In the genomic region with DNA sequence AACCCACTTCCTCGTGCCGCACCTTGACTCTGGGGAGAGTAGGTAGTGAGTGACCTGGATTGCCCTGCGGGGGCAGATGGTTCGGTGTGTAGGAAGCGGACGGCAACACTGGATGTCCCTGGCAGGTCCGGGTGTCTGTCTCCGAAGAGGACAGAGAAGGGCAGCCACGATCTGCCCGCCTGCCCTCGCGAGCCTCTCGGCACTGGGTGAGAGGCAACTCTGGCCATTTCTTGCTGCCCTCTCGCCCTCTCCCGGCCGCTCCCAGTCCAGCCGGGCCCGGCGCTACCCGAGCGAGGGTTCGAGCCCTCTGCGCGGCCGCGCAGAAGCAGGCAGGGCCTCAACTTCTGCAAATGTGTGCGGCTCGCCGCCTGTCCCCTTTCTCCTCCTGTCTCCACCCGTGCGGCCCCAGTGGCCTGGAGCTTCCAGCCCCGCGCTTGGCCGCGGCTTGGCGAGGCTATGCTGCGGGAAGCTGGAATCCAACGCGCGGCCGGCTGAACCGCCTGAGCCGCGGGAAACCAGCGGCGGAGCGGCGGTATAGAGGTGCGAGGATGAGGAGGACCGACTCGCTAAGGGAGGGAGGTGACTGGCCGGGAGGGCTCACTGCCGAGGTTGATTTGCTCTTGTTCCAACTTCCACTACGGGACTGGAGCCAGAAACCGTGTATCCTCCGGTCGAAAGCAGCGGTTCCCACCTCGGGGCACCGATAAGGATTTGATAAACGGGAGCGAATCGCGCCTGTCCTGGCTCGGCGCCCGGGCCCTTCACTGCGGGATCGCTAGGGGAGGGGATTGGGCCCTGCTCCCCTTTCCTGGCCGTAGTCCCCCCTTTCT, we compare ENCODE assay signal across 8 cellular contexts. TPM values are rescaled to one million over a fixed set of nuclear protein-coding genes. Genes with fewer than 3 reads are reported as not detected.
DNase-seq lines count a peak whose midpoint lies in the region; ATAC-seq, FAIRE-seq and TF ChIP-seq lines count a peak whose summit lies in the region.

No MANE protein-coding gene starts in this region.

- no peak overlapping the region for H3K4ac ChIP-seq in H1 (replicated peaks; ENCODE audit: insufficient read length, low read depth, low read length)

- H3K36me3 ChIP-seq in H1 (ENCODE audit: control insufficient read depth in 2 of 4, insufficient read depth in 4 of 4, low read length in 3 of 4) = no peaks in the 10 kb centered on the region; a peak in 1 of 8 replicates
- H3K36me3 ChIP-seq in testis (ENCODE audit: low read depth, missing control alignments) = no peaks in the 10 kb centered on the region

- no peak overlapping the region for H3K56ac ChIP-seq in H1 (replicated peaks; ENCODE audit: insufficient read length, low read depth, low read length)

- TF ChIP-seq POLR2A in H1 (IDR thresholded peaks at IDR 0.05; ENCODE audit: control extremely low read depth in 1 of 2, low read depth in 2 of 2, low read length in 2 of 2) = no peak
- TF ChIP-seq POLR2A in testis (IDR thresholded peaks at IDR 0.05) = no peak

- peaks cover 5 to 12% of the 10 kb centered on the region in 2 experiments for H4K20me1 ChIP-seq in H1 (replicated peaks in 1 of 2; ENCODE audit: control insufficient read depth in 1 of 2, insufficient read depth in 2 of 2, low read length in 2 of 2)

- no peak overlapping the region for H2BK20ac ChIP-seq in H1 (ENCODE audit: low read length)

- H3K4me3 ChIP-seq in H1 (ENCODE audit: extremely low read depth in 1 of 4, insufficient read depth in 2 of 4, low read depth in 3 of 4, low read length in 4 of 4) (peak overlapping the region; percentile 42 to 70 (median 54); a peak in 7 of 8 replicates), testis (peak overlapping the region; percentile 78 to 90)

- H3K4me3 Mint-ChIP-seq in CD14-positive monocyte = peak overlapping the region; percentile 88 to 98
- H3K4me3 Mint-ChIP-seq in activated B cell treated with CpG ODN at 0.5 μM for 24 hours = peak overlapping the region; percentile 91

- peaks cover 43 to 69% (median 61%) of the 10 kb centered on the region in 4 experiments for H3K27me3 ChIP-seq in H1 (replicated peaks in 1 of 4; ENCODE audit: control insufficient read depth in 3 of 4, extremely low read depth in 1 of 4, insufficient read depth in 3 of 4, low read length in 3 of 4)
- H3K27me3 ChIP-seq in testis = no peaks in the 10 kb centered on the region

- peak; percentile 37 to 46; a peak in 3 of 4 replicates for TF ChIP-seq RAD21 in H1 (IDR thresholded peaks at IDR 0.05 in 1 of 2, conservative IDR thresholded peaks at IDR 0.05 in 1 of 2; ENCODE audit: low read depth in 2 of 2, low read length in 2 of 2)

- H2BK12ac ChIP-seq in H1 (ENCODE audit: low read depth, low read length) = no peak overlapping the region

- H3K27ac ChIP-seq in H1 (ENCODE audit: low read depth, low read length) (no peak overlapping the region), testis (peak overlapping the region; percentile 91 to 92)

- H3K27ac Mint-ChIP-seq in CD14-positive monocyte (peak overlapping the region in 2 of 7 donors; percentile 42 to 59), activated B cell treated with CpG ODN at 0.5 μM for 24 hours (no peak overlapping the region)

- CTCF ChIA-PET in activated B cell treated with CpG ODN at 0.5 μM for 24 hours (lab: Charles Lee) (interaction anchor here (0.6 kb wide), 1 partner anchor 236 kb away, joined by 3 read pairs; no protein-coding TSS in a partner anchor), H1 (lab: Charles Lee; ENCODE audit: partially characterized antibody) (interaction anchor here (0.6 to 2.0 kb wide), 7 partner anchors 9 to 236 kb away, joined by 3 to 7 read pairs (median 4); no protein-coding TSS in a partner anchor)

- POLR2A ChIA-PET in activated B cell treated with CpG ODN at 0.5 μM for 24 hours (lab: Charles Lee) = no interaction called here
- POLR2A ChIA-PET in H1 (lab: Charles Lee; ENCODE audit: partially characterized antibody) = no interaction called here

- DNase-seq in CD14-positive monocyte (ENCODE audit: low spot score) = no peak
- DNase-seq in HK-2 (ENCODE audit: unreplicated experiment) = peak; percentile 57
- DNase-seq in activated B cell treated with CpG ODN at 0.5 μM for 24 hours = peak; percentile 34
- peak in 1 of 2 experiments; percentile 75 for DNase-seq in H1 (ENCODE audit: low read depth in 1 of 2, low spot score in 2 of 2)
- peak; percentile 40 for DNase-seq in medulla oblongata (ENCODE audit: extremely low spot score)
- peak; percentile 80 for DNase-seq in testis

- H2BK5ac ChIP-seq in H1 (ENCODE audit: low read depth, low read length) = no peak overlapping the region

- no peak for TF ChIP-seq EP300 in H1 (IDR thresholded peaks at IDR 0.05; ENCODE audit: borderline replicate concordance in 1 of 2, low read depth in 2 of 2, low read length in 2 of 2)

- peaks cover 76 to 88% (median 79%) of the 10 kb centered on the region in 3 donors for H3K27me3 Mint-ChIP-seq in CD14-positive monocyte (ENCODE audit: low read depth in 3 of 3)
- H3K27me3 Mint-ChIP-seq in activated B cell treated with CpG ODN at 0.5 μM for 24 hours = peaks cover 57% of the 10 kb centered on the region

- peak overlapping the region; percentile 46; the same call in 1 of the 2 replicates for H2BK15ac ChIP-seq in H1 (ENCODE audit: low read length)

- H2AK5ac ChIP-seq in H1 (ENCODE audit: low read depth, low read length) = no peak overlapping the region

- H3K4me1 Mint-ChIP-seq in CD14-positive monocyte (peaks cover 38% of the 10 kb centered on the region), activated B cell treated with CpG ODN at 0.5 μM for 24 hours (peaks cover 24% of the 10 kb centered on the region)

- 4% methylated on average over 64 of the region's 70 CpGs; no CpG with 5 or more reads in 1 of the 2 experiments for WGBS in H1 (ENCODE audit: extremely low coverage in 1 of 2, insufficient coverage in 1 of 2, insufficient read length in 1 of 2, insufficient replicate concordance in 2 of 2, low coverage in 1 of 2, low lambda C conversion rate in 2 of 2, missing lambda C conversion rate in 1 of 2), 2 experiments
- 0% methylated on average over 70 of the region's 70 CpGs; no CpG with 5 or more reads in 1 of the 2 donors for WGBS in testis, 2 donors

- no peaks in the 10 kb centered on the region for H3K9me3 ChIP-seq in H1 (ENCODE audit: insufficient read depth in 2 of 2, low read depth in 1 of 2, low read length in 1 of 2)
- no peaks in the 10 kb centered on the region for H3K9me3 ChIP-seq in testis

- no peak overlapping the region for H3K23ac ChIP-seq in H1 (ENCODE audit: insufficient read length)

- ATAC-seq in activated B cell treated with CpG ODN at 0.5 μM for 24 hours (ENCODE audit: low read depth) (no peak), GM21515 (IDR thresholded peaks at IDR 0.05; ENCODE audit: unreplicated experiment) (no peak), HG03097 (IDR thresholded peaks at IDR 0.05; ENCODE audit: low FRiP score, unreplicated experiment) (no peak)

- peaks cover 28% of the 10 kb centered on the region for H3K23me2 ChIP-seq in H1 (ENCODE audit: low read depth, low read length)

- H4K8ac ChIP-seq in H1 (ENCODE audit: extremely low read depth, insufficient read depth, low read length) = peak overlapping the region; percentile 76; the same call in 1 of the 2 replicates

- H4K91ac ChIP-seq in H1 (replicated peaks; ENCODE audit: insufficient read length, low read length) = no peak overlapping the region

- no peak overlapping the region for H4K5ac ChIP-seq in H1 (ENCODE audit: insufficient read length, low read depth, low read length)

- no peak for FAIRE-seq in H1 (lab: Jason Lieb, UNC)

- peak overlapping the region; percentile 87 to 90 for H3K4me2 ChIP-seq in H1 (ENCODE audit: insufficient read depth in 1 of 2, low read depth in 2 of 2, low read length in 2 of 2)

- H3K36me3 Mint-ChIP-seq in CD14-positive monocyte (peaks cover 8 to 12% of the 10 kb centered on the region in 2 donors), activated B cell treated with CpG ODN at 0.5 μM for 24 hours (ENCODE audit: low read depth) (peaks cover 4% of the 10 kb centered on the region)

- intact Hi-C loops in CD14-positive monocyte (cut with micrococcal nuclease) (loop anchor here in 1 of 2 donors (5.0 to 10.0 kb wide), 2 partner anchors 71 to 214 kb away; no protein-coding TSS in a partner anchor), activated B cell treated with CpG ODN at 0.5 μM for 24 hours (cut with micrococcal nuclease) (loop anchor here (5.0 kb wide), 1 partner anchor 686 kb away; the partner anchor contains the start of gene SRBD1), testis (cut with DNase I; ENCODE audit: low total_unique reads) (no loop called here)

- H3K4me1 ChIP-seq in H1 (replicated peaks in 1 of 4; ENCODE audit: control insufficient read depth in 3 of 4, insufficient read depth in 4 of 4, low read length in 3 of 4) (peaks cover 6 to 24% (median 11%) of the 10 kb centered on the region in 4 experiments; a peak in 6 of 7 replicates), testis (peaks cover 11% of the 10 kb centered on the region)

- peaks cover 0 to 17% (median 8%) of the 10 kb centered on the region in 7 donors for H3K9me3 Mint-ChIP-seq in CD14-positive monocyte
- H3K9me3 Mint-ChIP-seq in activated B cell treated with CpG ODN at 0.5 μM for 24 hours = no peaks in the 10 kb centered on the region

- no peak overlapping the region for H2AFZ ChIP-seq in H1 (ENCODE audit: low read length)

- no peaks in the 10 kb centered on the region for H3K79me1 ChIP-seq in H1 (ENCODE audit: low read depth, low read length)

- no peaks in the 10 kb centered on the region for H3K79me2 ChIP-seq in H1 (ENCODE audit: control insufficient read depth in 1 of 2, insufficient read depth in 2 of 2, low read length in 2 of 2)

- no peak overlapping the region; the same call in 1 of the 2 replicates for H3K18ac ChIP-seq in H1 (ENCODE audit: extremely low read depth, low read length)

- no peak overlapping the region for H3K9ac ChIP-seq in H1 (replicated peaks in 1 of 4; ENCODE audit: extremely low read depth in 1 of 4, low read depth in 3 of 4, low read length in 3 of 4)

- no peak overlapping the region for H3K14ac ChIP-seq in H1 (ENCODE audit: insufficient read length)

- H2BK120ac ChIP-seq in H1 (replicated peaks; ENCODE audit: low read depth, low read length) = no peak overlapping the region

- TF ChIP-seq CTCF in CD14-positive monocyte (IDR thresholded peaks at IDR 0.05) (peak; percentile 17), activated B cell treated with CpG ODN at 0.5 μM for 24 hours (IDR thresholded peaks at IDR 0.05) (no peak), H1 (IDR thresholded peaks at IDR 0.05; ENCODE audit: control extremely low read depth in 1 of 3, insufficient read depth in 1 of 3, low read depth in 1 of 3, low read length in 3 of 3) (peak; percentile 16 to 39 (median 30); a peak in 2 of 4 replicates), testis (IDR thresholded peaks at IDR 0.05) (no peak)

RNA-seq across cellular contexts. Expression of gene EPAS1, which starts 1.5 kb away (rescaled TPM):
- polyA plus RNA-seq in CD14-positive monocyte (under 1 TPM; 0.11 to 0.88 TPM), H1 (2011; rRNA removed) (1.8 and 2.0 TPM in 2 replicates), testis (ENCODE audit: insufficient read depth, low read depth, low replicate concordance) (93.9 TPM)
- total RNA-seq in activated B cell treated with CpG ODN at 0.5 μM for 24 hours (0.05 and 0.47 TPM in 2 replicates), testis (100 to 1,000 TPM; 142 to 158 TPM)
- total RNA-seq in H1 (2021; fragmentation: NEBNext Ultra II Directional; extraction: Animal tissue kit (Norgen Biotek cat#: 25700)) = 3.7 and 4.9 TPM in 2 replicates
- 0.72 TPM for polyA plus RNA-seq in H1 (2011; cell fraction: cytosol; rRNA removed)
- polyA plus RNA-seq in H1 (2011; cell fraction: nucleus; rRNA removed) = 2.0 TPM
- polyA plus RNA-seq in H1 (2012, experiment 1 of 2) = 1.5 to 2.6 TPM (median 1.8 TPM) in 4 replicates
- 1.1 TPM for polyA plus RNA-seq in H1 (2012, experiment 2 of 2)
- polyA plus RNA-seq in H1 (2013, experiment 1 of 2) = 2.6 TPM
- 2.6 TPM for polyA plus RNA-seq in H1 (2013, experiment 2 of 2)
- 1.7 and 2.5 TPM in 2 replicates for polyA minus RNA-seq in H1 (2011; rRNA and poly(A)+ RNA removed)
- 16.8 TPM for polyA minus RNA-seq in H1 (2011; cell fraction: cytosol; rRNA and poly(A)+ RNA removed)
- 3.8 TPM for polyA minus RNA-seq in H1 (2011; cell fraction: nucleus; rRNA and poly(A)+ RNA removed)

Comparison
In these comparisons a context has a peak if more than half of its experiments do, and no peak if none do; other contexts are left out.
1. CTCF ChIP-seq: peak in CD14-positive monocyte (single experiment) and H1 (3 of 3); none in activated B cell treated with CpG ODN at 0.5 μM for 24 hours (single experiment) and testis (0 of 3).
2. RNA of gene EPAS1, which starts 1.5 kb away (total RNA-seq): 142 to 158 TPM in testis; 3.7 to 4.9 TPM in H1 and 0.05 to 0.47 TPM in activated B cell treated with CpG ODN at 0.5 μM for 24 hours; every median in the first group is over 10 times any median in the second.